Comparison of ENCODE assay signal across 19 cellular contexts in the genomic region with DNA sequence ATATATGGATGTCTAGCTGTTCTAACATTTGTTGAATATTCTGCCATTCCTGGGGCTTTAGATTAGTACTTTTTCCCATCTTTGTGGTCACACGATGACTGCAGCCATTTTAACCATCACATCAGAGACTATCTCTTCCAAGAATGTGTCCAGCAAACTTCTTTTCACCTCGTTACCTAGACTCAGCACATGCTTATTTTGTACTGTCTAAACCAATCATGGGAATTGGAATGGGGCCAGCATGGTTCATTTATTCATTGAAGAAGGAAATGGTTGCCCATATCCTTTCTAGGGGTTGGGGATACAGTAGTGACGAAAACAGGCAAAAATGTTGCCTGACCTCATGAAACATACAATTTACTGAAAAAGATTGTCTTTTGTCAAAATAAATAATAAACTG.
"Had no signal": no experiment of that assay in that cellular context is flagged by ENCODE, and none has a peak within 500 bp of the region (broad histone marks: within the 10 kb centered on the region; RNA-seq: fewer than 3 reads in every experiment).

No MANE protein-coding gene starts in this region.

- H3K9me3 ChIP-seq: right lobe of liver, thoracic aorta, upper lobe of right lung had no signal

- H3K4me3 ChIP-seq: right lobe of liver, thoracic aorta, upper lobe of right lung had no signal

- H3K27me3 ChIP-seq: brain microvascular endothelial cell, right lobe of liver, upper lobe of right lung had no signal

- DNase-seq: activated CD4-positive, alpha-beta T cell treated with anti-CD3 and anti-CD28 coated beads for 48 hours; activated CD8-positive, alpha-beta memory T cell treated with anti-CD3 and anti-CD28 coated beads, Interleukin-2, amount 50 U/mL, for 4 hours; activated CD8-positive, alpha-beta T cell treated with anti-CD3 and anti-CD28 coated beads, Interleukin-2, amount 10 ng/mL, durations not matched to agents 7 days and 5 days; activated naive CD8-positive, alpha-beta T cell treated with anti-CD3 and anti-CD28 coated beads, Interleukin-2, amount 10 ng/mL, durations not matched to agents 7 days and 5 days; anterior cingulate cortex; brain microvascular endothelial cell; cerebellar nuclear complex; effector CD8-positive, alpha-beta T cell; foreskin fibroblast; hippocampal formation; mammary epithelial cell; nephron progenitor cell; right lobe of liver; upper lobe of right lung had no signal

- H3K27me3 Mint-ChIP-seq: activated naive CD8-positive, alpha-beta T cell treated with anti-CD3 and anti-CD28 coated beads, Interleukin-2, amount 10 ng/mL, durations not matched to agents 7 days and 5 days had no signal

- H3K9me3 Mint-ChIP-seq: activated naive CD8-positive, alpha-beta T cell treated with anti-CD3 and anti-CD28 coated beads, Interleukin-2, amount 10 ng/mL, durations not matched to agents 7 days and 5 days; nephron progenitor cell; T-helper 1 cell treated with Interleukin-12 subunit alpha and Interleukin-12 subunit beta and Interleukin-4 antibody, amounts not matched to agents 30 μg/mL and 1 μg/mL, for 36 hours; WTC11 had no signal

- H3K4me3 Mint-ChIP-seq: activated CD8-positive, alpha-beta T cell treated with anti-CD3 and anti-CD28 coated beads, Interleukin-2, amount 10 ng/mL, durations not matched to agents 7 days and 5 days; WTC11 had no signal

- H3K27ac Mint-ChIP-seq: activated naive CD8-positive, alpha-beta T cell treated with anti-CD3 and anti-CD28 coated beads, Interleukin-2, amount 10 ng/mL, durations not matched to agents 7 days and 5 days; nephron progenitor cell; WTC11 had no signal

- FAIRE-seq: keratinocyte had no signal

- ATAC-seq: activated CD8-positive, alpha-beta T cell treated with anti-CD3 and anti-CD28 coated beads, Interleukin-2, amount 10 ng/mL, durations not matched to agents 7 days and 5 days; left lobe of liver; right lobe of liver; upper lobe of right lung; WTC11 had no signal

- H3K27ac ChIP-seq: brain microvascular endothelial cell, right lobe of liver, thoracic aorta, upper lobe of right lung had no signal

- H3K36me3 ChIP-seq: brain microvascular endothelial cell, right lobe of liver, thoracic aorta, upper lobe of right lung had no signal
